Comparison of ENCODE assay signal across 1 cellular context in the genomic region with DNA sequence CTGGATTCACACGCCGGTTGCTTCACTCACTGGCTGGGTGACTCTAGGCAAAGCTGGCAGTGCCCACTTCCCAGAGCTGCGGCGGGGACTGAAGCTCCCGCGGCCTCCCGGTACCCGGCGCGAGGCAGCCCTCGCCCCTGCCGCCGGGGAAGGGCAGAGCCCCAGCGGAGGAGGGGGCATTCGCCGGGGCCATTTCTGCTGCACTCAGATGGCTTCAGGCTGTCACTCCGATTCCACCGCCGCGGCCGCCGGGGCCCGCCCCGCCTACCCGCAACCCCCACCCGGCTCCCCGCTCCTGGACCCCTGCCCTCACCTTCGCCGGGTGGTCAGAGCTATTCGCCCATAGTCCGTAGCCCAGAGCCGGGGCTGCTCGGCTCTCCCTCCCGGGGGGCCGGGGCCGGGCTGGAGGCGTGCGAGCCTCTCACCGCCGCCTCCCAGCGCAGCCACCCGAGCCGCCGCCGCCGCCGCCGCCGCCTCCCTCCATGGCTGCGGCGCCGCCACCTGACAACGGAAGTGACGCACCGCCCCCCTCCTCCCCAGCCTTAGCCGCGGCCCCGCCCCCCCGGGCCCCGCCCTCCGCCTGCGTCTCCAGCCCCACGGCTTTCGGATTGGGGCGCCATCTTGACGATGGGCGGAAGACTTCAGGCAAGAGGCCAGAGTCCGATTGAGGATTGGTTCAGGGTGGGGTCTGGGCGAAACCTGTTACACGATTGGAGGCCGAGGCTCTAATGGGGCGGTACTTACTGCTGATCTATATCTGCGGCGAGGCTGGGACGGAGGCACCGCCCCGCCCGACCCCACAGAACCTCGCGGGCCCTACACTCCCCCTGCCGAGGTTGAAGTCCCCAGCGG.
TF ChIP-seq lines count a peak whose summit lies in the region.

A gene with protein sequence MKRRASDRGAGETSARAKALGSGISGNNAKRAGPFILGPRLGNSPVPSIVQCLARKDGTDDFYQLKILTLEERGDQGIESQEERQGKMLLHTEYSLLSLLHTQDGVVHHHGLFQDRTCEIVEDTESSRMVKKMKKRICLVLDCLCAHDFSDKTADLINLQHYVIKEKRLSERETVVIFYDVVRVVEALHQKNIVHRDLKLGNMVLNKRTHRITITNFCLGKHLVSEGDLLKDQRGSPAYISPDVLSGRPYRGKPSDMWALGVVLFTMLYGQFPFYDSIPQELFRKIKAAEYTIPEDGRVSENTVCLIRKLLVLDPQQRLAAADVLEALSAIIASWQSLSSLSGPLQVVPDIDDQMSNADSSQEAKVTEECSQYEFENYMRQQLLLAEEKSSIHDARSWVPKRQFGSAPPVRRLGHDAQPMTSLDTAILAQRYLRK (minus strand): TSS at position 515 of the 852 bp plus-strand sequence. CDS start 24,592 bp downstream, outside the sequence.

TF ChIP-seq in HEK293, 187 proteins besides CTCF, POLR2A, EP300 and RAD21 (continued from another document and continues in another):
- TF ChIP-seq, protein P1, sequence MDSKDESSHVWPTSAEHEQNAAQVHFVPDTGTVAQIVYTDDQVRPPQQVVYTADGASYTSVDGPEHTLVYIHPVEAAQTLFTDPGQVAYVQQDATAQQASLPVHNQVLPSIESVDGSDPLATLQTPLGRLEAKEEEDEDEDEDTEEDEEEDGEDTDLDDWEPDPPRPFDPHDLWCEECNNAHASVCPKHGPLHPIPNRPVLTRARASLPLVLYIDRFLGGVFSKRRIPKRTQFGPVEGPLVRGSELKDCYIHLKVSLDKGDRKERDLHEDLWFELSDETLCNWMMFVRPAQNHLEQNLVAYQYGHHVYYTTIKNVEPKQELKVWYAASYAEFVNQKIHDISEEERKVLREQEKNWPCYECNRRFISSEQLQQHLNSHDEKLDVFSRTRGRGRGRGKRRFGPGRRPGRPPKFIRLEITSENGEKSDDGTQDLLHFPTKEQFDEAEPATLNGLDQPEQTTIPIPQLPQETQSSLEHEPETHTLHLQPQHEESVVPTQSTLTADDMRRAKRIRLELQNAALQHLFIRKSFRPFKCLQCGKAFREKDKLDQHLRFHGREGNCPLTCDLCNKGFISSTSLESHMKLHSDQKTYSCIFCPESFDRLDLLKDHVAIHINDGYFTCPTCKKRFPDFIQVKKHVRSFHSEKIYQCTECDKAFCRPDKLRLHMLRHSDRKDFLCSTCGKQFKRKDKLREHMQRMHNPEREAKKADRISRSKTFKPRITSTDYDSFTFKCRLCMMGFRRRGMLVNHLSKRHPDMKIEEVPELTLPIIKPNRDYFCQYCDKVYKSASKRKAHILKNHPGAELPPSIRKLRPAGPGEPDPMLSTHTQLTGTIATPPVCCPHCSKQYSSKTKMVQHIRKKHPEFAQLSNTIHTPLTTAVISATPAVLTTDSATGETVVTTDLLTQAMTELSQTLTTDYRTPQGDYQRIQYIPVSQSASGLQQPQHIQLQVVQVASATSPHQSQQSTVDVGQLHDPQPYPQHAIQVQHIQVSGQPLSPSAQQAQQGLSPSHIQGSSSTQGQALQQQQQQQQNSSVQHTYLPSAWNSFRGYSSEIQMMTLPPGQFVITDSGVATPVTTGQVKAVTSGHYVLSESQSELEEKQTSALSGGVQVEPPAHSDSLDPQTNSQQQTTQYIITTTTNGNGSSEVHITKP (tag by site-specific recombination; IDR thresholded peaks at IDR 0.05), result no peak
- TF ChIP-seq ZNF266 (tag by site-specific recombination; IDR thresholded peaks at IDR 0.05; ENCODE audit: low read depth), result no peak
- no peak for TF ChIP-seq ZNF140 (tag by site-specific recombination; IDR thresholded peaks at IDR 0.05)
- TF ChIP-seq, protein P2, sequence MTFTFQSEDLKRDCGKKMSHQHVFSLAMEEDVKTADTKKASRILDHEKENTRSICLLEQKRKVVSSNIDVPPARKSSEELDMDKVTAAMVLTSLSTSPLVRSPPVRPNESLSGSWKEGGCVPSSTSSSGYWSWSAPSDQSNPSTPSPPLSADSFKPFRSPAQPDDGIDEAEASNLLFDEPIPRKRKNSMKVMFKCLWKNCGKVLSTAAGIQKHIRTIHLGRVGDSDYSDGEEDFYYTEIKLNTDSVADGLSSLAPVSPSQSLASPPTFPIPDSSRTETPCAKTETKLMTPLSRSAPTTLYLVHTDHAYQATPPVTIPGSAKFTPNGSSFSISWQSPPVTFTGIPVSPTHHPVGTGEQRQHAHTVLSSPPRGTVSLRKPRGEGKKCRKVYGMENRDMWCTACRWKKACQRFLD (tag by site-specific recombination; IDR thresholded peaks at IDR 0.05), result no peak
- TF ChIP-seq, protein P3, sequence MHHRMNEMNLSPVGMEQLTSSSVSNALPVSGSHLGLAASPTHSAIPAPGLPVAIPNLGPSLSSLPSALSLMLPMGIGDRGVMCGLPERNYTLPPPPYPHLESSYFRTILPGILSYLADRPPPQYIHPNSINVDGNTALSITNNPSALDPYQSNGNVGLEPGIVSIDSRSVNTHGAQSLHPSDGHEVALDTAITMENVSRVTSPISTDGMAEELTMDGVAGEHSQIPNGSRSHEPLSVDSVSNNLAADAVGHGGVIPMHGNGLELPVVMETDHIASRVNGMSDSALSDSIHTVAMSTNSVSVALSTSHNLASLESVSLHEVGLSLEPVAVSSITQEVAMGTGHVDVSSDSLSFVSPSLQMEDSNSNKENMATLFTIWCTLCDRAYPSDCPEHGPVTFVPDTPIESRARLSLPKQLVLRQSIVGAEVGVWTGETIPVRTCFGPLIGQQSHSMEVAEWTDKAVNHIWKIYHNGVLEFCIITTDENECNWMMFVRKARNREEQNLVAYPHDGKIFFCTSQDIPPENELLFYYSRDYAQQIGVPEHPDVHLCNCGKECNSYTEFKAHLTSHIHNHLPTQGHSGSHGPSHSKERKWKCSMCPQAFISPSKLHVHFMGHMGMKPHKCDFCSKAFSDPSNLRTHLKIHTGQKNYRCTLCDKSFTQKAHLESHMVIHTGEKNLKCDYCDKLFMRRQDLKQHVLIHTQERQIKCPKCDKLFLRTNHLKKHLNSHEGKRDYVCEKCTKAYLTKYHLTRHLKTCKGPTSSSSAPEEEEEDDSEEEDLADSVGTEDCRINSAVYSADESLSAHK (tag by site-specific recombination; IDR thresholded peaks at IDR 0.05), result no peak
- TF ChIP-seq ZNF510 (tag by site-specific recombination; IDR thresholded peaks at IDR 0.05; ENCODE audit: insufficient replicate concordance), result no peak
- TF ChIP-seq ZNF157 (tag by site-specific recombination; IDR thresholded peaks at IDR 0.05), result no peak
- no peak for TF ChIP-seq ZNF341 (tag by site-specific recombination; IDR thresholded peaks at IDR 0.05; ENCODE audit: low read depth)
- TF ChIP-seq, protein P4, sequence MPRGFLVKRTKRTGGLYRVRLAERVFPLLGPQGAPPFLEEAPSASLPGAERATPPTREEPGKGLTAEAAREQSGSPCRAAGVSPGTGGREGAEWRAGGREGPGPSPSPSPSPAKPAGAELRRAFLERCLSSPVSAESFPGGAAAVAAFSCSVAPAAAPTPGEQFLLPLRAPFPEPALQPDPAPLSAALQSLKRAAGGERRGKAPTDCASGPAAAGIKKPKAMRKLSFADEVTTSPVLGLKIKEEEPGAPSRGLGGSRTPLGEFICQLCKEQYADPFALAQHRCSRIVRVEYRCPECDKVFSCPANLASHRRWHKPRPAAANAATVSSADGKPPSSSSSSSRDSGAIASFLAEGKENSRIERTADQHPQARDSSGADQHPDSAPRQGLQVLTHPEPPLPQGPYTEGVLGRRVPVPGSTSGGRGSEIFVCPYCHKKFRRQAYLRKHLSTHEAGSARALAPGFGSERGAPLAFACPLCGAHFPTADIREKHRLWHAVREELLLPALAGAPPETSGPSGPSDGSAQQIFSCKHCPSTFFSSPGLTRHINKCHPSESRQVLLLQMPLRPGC (tag by site-specific recombination; IDR thresholded peaks at IDR 0.05), result 0 out of 2 replicates have a peak, but pooled peaks have one; percentile 16
- TF ChIP-seq SP2 (tag by site-specific recombination; IDR thresholded peaks at IDR 0.05), result peak; percentile 97
- no peak; the same call in 1 of the 2 replicates for TF ChIP-seq ZNF394 (tag by site-specific recombination; IDR thresholded peaks at IDR 0.05; ENCODE audit: borderline replicate concordance)
- TF ChIP-seq, protein P5, sequence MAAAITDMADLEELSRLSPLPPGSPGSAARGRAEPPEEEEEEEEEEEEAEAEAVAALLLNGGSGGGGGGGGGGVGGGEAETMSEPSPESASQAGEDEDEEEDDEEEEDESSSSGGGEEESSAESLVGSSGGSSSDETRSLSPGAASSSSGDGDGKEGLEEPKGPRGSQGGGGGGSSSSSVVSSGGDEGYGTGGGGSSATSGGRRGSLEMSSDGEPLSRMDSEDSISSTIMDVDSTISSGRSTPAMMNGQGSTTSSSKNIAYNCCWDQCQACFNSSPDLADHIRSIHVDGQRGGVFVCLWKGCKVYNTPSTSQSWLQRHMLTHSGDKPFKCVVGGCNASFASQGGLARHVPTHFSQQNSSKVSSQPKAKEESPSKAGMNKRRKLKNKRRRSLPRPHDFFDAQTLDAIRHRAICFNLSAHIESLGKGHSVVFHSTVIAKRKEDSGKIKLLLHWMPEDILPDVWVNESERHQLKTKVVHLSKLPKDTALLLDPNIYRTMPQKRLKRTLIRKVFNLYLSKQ (tag by site-specific recombination; IDR thresholded peaks at IDR 0.05; ENCODE audit: borderline replicate concordance), result no peak
- TF ChIP-seq ZNF223 (tag by site-specific recombination; IDR thresholded peaks at IDR 0.05), result no peak
- no peak for TF ChIP-seq ZNF776 (tag by site-specific recombination; IDR thresholded peaks at IDR 0.05; ENCODE audit: borderline replicate concordance)
- TF ChIP-seq, protein P6, sequence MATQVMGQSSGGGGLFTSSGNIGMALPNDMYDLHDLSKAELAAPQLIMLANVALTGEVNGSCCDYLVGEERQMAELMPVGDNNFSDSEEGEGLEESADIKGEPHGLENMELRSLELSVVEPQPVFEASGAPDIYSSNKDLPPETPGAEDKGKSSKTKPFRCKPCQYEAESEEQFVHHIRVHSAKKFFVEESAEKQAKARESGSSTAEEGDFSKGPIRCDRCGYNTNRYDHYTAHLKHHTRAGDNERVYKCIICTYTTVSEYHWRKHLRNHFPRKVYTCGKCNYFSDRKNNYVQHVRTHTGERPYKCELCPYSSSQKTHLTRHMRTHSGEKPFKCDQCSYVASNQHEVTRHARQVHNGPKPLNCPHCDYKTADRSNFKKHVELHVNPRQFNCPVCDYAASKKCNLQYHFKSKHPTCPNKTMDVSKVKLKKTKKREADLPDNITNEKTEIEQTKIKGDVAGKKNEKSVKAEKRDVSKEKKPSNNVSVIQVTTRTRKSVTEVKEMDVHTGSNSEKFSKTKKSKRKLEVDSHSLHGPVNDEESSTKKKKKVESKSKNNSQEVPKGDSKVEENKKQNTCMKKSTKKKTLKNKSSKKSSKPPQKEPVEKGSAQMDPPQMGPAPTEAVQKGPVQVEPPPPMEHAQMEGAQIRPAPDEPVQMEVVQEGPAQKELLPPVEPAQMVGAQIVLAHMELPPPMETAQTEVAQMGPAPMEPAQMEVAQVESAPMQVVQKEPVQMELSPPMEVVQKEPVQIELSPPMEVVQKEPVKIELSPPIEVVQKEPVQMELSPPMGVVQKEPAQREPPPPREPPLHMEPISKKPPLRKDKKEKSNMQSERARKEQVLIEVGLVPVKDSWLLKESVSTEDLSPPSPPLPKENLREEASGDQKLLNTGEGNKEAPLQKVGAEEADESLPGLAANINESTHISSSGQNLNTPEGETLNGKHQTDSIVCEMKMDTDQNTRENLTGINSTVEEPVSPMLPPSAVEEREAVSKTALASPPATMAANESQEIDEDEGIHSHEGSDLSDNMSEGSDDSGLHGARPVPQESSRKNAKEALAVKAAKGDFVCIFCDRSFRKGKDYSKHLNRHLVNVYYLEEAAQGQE (tag by site-specific recombination; IDR thresholded peaks at IDR 0.05), result no peak
- TF ChIP-seq, protein P7, sequence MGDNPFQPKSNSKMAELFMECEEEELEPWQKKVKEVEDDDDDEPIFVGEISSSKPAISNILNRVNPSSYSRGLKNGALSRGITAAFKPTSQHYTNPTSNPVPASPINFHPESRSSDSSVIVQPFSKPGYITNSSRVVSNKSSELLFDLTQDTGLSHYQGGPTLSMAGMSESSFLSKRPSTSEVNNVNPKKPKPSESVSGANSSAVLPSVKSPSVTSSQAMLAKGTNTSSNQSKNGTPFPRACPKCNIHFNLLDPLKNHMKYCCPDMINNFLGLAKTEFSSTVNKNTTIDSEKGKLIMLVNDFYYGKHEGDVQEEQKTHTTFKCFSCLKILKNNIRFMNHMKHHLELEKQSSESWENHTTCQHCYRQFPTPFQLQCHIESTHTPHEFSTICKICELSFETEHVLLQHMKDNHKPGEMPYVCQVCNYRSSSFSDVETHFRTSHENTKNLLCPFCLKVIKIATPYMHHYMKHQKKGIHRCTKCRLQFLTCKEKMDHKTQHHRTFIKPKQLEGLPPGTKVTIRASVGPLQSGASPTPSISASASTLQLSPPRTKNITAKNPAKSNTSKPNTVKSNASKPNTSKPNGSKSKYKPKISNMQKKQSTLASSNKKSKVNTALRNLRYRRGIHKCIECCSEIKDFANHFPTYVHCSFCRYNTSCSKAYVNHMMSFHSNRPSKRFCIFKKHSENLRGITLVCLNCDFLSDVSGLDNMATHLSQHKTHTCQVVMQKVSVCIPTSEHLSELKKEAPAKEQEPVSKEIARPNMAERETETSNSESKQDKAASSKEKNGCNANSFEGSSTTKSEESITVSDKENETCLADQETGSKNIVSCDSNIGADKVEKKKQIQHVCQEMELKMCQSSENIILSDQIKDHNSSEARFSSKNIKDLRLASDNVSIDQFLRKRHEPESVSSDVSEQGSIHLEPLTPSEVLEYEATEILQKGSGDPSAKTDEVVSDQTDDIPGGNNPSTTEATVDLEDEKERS (tag by site-specific recombination; IDR thresholded peaks at IDR 0.05), result no peak
- no peak for TF ChIP-seq ZNF596 (tag by site-specific recombination; IDR thresholded peaks at IDR 0.05)
- TF ChIP-seq ZNF174 (tag by site-specific recombination; IDR thresholded peaks at IDR 0.05), result no peak
- TF ChIP-seq, protein P8, sequence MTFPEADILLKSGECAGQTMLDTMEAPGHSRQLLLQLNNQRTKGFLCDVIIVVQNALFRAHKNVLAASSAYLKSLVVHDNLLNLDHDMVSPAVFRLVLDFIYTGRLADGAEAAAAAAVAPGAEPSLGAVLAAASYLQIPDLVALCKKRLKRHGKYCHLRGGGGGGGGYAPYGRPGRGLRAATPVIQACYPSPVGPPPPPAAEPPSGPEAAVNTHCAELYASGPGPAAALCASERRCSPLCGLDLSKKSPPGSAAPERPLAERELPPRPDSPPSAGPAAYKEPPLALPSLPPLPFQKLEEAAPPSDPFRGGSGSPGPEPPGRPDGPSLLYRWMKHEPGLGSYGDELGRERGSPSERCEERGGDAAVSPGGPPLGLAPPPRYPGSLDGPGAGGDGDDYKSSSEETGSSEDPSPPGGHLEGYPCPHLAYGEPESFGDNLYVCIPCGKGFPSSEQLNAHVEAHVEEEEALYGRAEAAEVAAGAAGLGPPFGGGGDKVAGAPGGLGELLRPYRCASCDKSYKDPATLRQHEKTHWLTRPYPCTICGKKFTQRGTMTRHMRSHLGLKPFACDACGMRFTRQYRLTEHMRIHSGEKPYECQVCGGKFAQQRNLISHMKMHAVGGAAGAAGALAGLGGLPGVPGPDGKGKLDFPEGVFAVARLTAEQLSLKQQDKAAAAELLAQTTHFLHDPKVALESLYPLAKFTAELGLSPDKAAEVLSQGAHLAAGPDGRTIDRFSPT (tag by site-specific recombination; IDR thresholded peaks at IDR 0.05), result peak; percentile 90
- TF ChIP-seq ZNF629 (tag by site-specific recombination; IDR thresholded peaks at IDR 0.05), result no peak
- TF ChIP-seq ZNF560 (tag by site-specific recombination; IDR thresholded peaks at IDR 0.05; ENCODE audit: borderline replicate concordance), result no peak
- no peak for TF ChIP-seq ZNF248 (tag by site-specific recombination; IDR thresholded peaks at IDR 0.05)
- TF ChIP-seq FEZF1 (tag by site-specific recombination; IDR thresholded peaks at IDR 0.05), result peak; percentile 24; the same call in 1 of the 2 replicates
- TF ChIP-seq HOXC10 (CRISPR knock-in tag; IDR thresholded peaks at IDR 0.05), result no peak
- TF ChIP-seq ZBTB7A (tag by site-specific recombination; IDR thresholded peaks at IDR 0.05; ENCODE audit: low read depth), result 0 out of 2 replicates have a peak, but pooled peaks have one; percentile 21
